In the genomic region with DNA sequence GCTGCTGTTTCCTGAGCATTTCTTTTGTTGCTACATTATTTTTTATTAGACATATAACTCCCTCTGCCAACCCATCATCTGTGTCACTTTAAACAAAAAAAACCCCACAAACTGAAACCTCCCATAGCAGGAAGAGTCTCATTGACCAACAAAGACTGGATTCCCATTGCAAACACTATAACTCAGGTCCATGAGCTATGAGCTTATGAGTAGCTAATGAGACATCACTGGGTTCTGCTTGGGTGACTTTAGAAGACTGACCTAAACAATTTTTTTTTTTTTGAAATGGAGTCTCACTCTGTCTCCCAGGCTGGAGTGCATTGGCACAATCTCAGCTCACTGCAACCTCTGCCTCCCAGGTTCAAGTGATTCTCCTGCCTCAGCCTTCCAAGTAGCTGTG, we compare ENCODE assay signal across 33 cellular contexts.
"Had no signal": no experiment of that assay in that cellular context is flagged by ENCODE, and none has a peak within 500 bp of the region (broad histone marks: within the 10 kb centered on the region; RNA-seq: fewer than 3 reads in every experiment).

No MANE protein-coding gene starts in this region.

- H3K9me3 ChIP-seq: adrenal gland, body of pancreas, SJCRH30 had no signal

- H3K27me3 ChIP-seq: adrenal gland, body of pancreas, SJCRH30 had no signal

- H3K4me1 ChIP-seq: adrenal gland, body of pancreas, SJCRH30 had no signal

- H3K27me3 Mint-ChIP-seq: activated CD4-positive, alpha-beta T cell treated with anti-CD3 and anti-CD28 coated beads for 36 hours; activated CD4-positive, alpha-beta T cell treated with anti-CD3 and anti-CD28 coated beads, Interleukin-2, amount 10 ng/mL, durations not matched to agents 7 days and 5 days; activated T-cell treated with anti-CD3 and anti-CD28 coated beads, Interleukin-2, amount 50 U/mL, for 24 hours had no signal

- H3K4me3 ChIP-seq: adrenal gland, body of pancreas, PC-9, SJCRH30, SK-N-MC had no signal

- H3K36me3 ChIP-seq: adrenal gland, SJCRH30 had no signal

- H3K27ac ChIP-seq: adrenal gland, body of pancreas, KMS-11, PC-9, SJCRH30, SK-N-MC had no signal

- H3K9me3 Mint-ChIP-seq: activated naive CD4-positive, alpha-beta T cell treated with anti-CD3 and anti-CD28 coated beads for 36 hours had no signal

- DNase-seq: activated CD4-positive, alpha-beta T cell treated with anti-CD3 and anti-CD28 coated beads for 36 hours; activated CD4-positive, alpha-beta T cell treated with anti-CD3 and anti-CD28 coated beads, Interleukin-2, amount 10 ng/mL, durations not matched to agents 7 days and 5 days; activated CD4-positive, alpha-beta T cell treated with anti-CD3 and anti-CD28 coated beads, Interleukin-2, amount 50 U/mL, for 48 hours; activated CD8-positive, alpha-beta T cell treated with anti-CD3 and anti-CD28 coated beads, Interleukin-2, amount 10 ng/mL, durations not matched to agents 7 days and 5 days; activated gamma-delta T cell treated with Interleukin-2 at 50 U/mL for 16 hours; activated naive CD4-positive, alpha-beta T cell treated with anti-CD3 and anti-CD28 coated beads for 36 hours; activated T-cell treated with anti-CD3 and anti-CD28 coated beads, Interleukin-2, amount 50 U/mL, for 24 hours; adrenal gland; body of pancreas; caudate nucleus; cerebellar nuclear complex; MM.1S; MV-4-11; NCI-H1092; NCI-H1436 treated with DMSO at 0.1 percent for 48 hours; NCI-H1694 treated with DMSO at 0.1 percent for 48 hours; NCI-H2029; NCI-H345; NCI-H524 treated with DMSO at 0.1 percent for 48 hours; NK-92 treated with Interleukin-12 subunit alpha and Interleukin-12 subunit beta, amount 100 ng/mL, for 24 hours; PC-9; SHP77; SJCRH30; T1000 had no signal

- H3K4me3 Mint-ChIP-seq: activated CD4-positive, alpha-beta T cell treated with anti-CD3 and anti-CD28 coated beads for 36 hours; activated CD4-positive, alpha-beta T cell treated with anti-CD3 and anti-CD28 coated beads, Interleukin-2, amount 10 ng/mL, durations not matched to agents 7 days and 5 days; activated CD8-positive, alpha-beta T cell treated with anti-CD3 and anti-CD28 coated beads, Interleukin-2, amount 10 ng/mL, durations not matched to agents 7 days and 5 days; activated naive CD4-positive, alpha-beta T cell treated with anti-CD3 and anti-CD28 coated beads for 36 hours; activated T-cell treated with anti-CD3 and anti-CD28 coated beads, Interleukin-2, amount 50 U/mL, for 24 hours; WTC11 had no signal

- FAIRE-seq: astrocyte, bronchial epithelial cell, TTC549 had no signal

- H3K4me1 Mint-ChIP-seq: WTC11 had no signal

- H3K27ac Mint-ChIP-seq: activated CD4-positive, alpha-beta T cell treated with anti-CD3 and anti-CD28 coated beads for 36 hours; activated CD4-positive, alpha-beta T cell treated with anti-CD3 and anti-CD28 coated beads, Interleukin-2, amount 10 ng/mL, durations not matched to agents 7 days and 5 days; activated CD8-positive, alpha-beta T cell treated with anti-CD3 and anti-CD28 coated beads, Interleukin-2, amount 10 ng/mL, durations not matched to agents 7 days and 5 days; activated naive CD4-positive, alpha-beta T cell treated with anti-CD3 and anti-CD28 coated beads for 36 hours; activated naive CD4-positive, alpha-beta T cell treated with anti-CD3 and anti-CD28 coated beads, Interleukin-2, amount 50 U/mL, for 72 hours; activated T-cell treated with anti-CD3 and anti-CD28 coated beads, Interleukin-2, amount 50 U/mL, for 24 hours; activated T-helper 2 cell treated with anti-CD3 and anti-CD28 coated beads, Interferon-gamma antibody, Interleukin-2, Interleukin-4, amounts not matched to agents 10 μg/mL and 5 μg/mL and 100 μg/mL, durations not matched to agents 14 hours and 24 hours and 36 hours; WTC11 had no signal

- ATAC-seq: activated CD4-positive, alpha-beta T cell treated with anti-CD3 and anti-CD28 coated beads for 36 hours; activated CD4-positive, CD25-positive, alpha-beta regulatory T cell treated with anti-CD3 and anti-CD28 coated beads, Interleukin-2, amount 50 U/mL, for 24 hours; activated CD8-positive, alpha-beta T cell treated with anti-CD3 and anti-CD28 coated beads, Interleukin-2, amount 10 ng/mL, durations not matched to agents 7 days and 5 days; activated naive CD4-positive, alpha-beta T cell treated with anti-CD3 and anti-CD28 coated beads, Interleukin-2, amount 50 U/mL, for 72 hours; body of pancreas; WTC11 had no signal
